Comparison of ENCODE assay signal across 1 cellular context in the genomic region with DNA sequence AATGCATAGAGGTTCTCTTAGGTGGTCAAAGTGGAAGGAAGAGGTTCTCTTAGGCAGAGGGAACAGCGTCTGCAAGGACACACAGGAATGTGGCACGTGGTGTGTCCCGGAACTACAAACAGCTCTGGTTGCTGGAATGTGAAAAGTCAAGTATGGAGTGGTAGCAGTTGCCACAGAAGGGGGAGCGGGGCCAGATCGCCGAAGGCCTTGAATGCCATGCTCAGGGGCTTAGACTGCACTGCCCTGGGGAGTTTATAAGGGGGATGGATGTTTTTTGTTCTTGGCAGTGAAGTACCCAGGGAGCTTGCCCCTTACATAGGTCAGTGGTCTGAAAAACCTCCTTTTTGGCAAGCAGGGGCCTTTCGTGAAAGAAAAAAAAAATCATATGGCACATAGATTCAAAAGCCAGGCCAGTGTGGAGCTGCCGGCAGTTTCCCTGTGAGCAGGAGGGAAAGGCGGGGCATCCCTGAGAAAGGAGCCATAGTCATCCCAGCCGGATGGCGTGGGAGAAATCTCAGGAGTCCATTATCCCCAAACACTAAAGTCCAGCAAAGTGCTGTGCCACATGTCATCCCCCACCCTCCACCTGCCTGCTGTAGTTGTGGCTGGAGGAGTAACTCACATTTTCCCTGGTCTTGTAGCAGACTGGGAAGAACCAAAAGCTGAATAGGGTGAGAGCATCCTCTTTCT.
TF ChIP-seq lines count a peak whose summit lies in the region.

No MANE protein-coding gene starts in this region.

TF ChIP-seq in IMR-90, 13 proteins besides CTCF, POLR2A, EP300 and RAD21 (continued from another document):
- TF ChIP-seq, protein P1, sequence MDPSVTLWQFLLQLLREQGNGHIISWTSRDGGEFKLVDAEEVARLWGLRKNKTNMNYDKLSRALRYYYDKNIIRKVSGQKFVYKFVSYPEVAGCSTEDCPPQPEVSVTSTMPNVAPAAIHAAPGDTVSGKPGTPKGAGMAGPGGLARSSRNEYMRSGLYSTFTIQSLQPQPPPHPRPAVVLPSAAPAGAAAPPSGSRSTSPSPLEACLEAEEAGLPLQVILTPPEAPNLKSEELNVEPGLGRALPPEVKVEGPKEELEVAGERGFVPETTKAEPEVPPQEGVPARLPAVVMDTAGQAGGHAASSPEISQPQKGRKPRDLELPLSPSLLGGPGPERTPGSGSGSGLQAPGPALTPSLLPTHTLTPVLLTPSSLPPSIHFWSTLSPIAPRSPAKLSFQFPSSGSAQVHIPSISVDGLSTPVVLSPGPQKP (IDR thresholded peaks at IDR 0.05; ENCODE audit: borderline replicate concordance, low read depth, low read length) = no peak
- TF ChIP-seq MXI1 (IDR thresholded peaks at IDR 0.05; ENCODE audit: borderline replicate concordance, low read depth, low read length) = no peak
- TF ChIP-seq SMC3 (IDR thresholded peaks at IDR 0.05; ENCODE audit: low read depth, low read length) = no peak
- no peak for TF ChIP-seq CEBPB (IDR thresholded peaks at IDR 0.05; ENCODE audit: low read depth, low read length)
